1 cellular context compared by ENCODE assay signal in the genomic region with DNA sequence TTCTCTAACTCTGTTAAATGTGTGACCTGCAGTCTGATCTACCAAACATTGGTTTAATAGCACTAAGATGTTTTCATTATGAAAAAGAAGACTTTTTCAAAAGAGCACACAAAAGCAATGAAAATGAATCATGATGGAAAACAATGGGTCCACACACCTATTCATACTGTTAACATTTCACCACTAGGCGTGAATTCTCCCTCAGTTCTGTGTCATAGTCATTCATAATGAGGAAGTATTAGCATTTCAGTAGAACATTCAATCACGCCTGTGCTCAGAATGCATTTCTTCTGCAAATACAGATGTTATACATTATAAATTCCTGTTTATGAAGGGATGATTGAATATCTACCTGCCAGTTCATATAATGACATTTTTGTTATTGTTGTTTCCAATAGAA.
TF ChIP-seq lines count a peak whose summit lies in the region.

No MANE protein-coding gene starts in this region.

TF ChIP-seq in GM12878, 131 proteins besides CTCF, POLR2A, EP300 and RAD21:
- no peak for TF ChIP-seq NFIC (IDR thresholded peaks at IDR 0.05; ENCODE audit: low read depth, low read length)
- no peak for TF ChIP-seq KLF5 (IDR thresholded peaks at IDR 0.05; ENCODE audit: partially characterized antibody)
- no peak for TF ChIP-seq PAX8 (IDR thresholded peaks at IDR 0.05)
- TF ChIP-seq NFXL1 (IDR thresholded peaks at IDR 0.05; ENCODE audit: borderline replicate concordance) = no peak
- TF ChIP-seq ETV6 (conservative IDR thresholded peaks at IDR 0.05 in 1 of 2, IDR thresholded peaks at IDR 0.05 in 1 of 2; ENCODE audit: borderline replicate concordance in 1 of 2, low read depth in 1 of 2) = no peak
- no peak for TF ChIP-seq MEF2A (IDR thresholded peaks at IDR 0.05; ENCODE audit: insufficient read depth, low read depth, low read length)
- TF ChIP-seq TCF7 (IDR thresholded peaks at IDR 0.05; ENCODE audit: borderline replicate concordance) = no peak
- TF ChIP-seq NR2F1 (conservative IDR thresholded peaks at IDR 0.05) = no peak
- no peak for TF ChIP-seq JUND (IDR thresholded peaks at IDR 0.05; ENCODE audit: low read depth, low read length)
- TF ChIP-seq SIX5 (IDR thresholded peaks at IDR 0.05; ENCODE audit: low read depth, low read length, severe bottlenecking) = no peak
- TF ChIP-seq YY1 (IDR thresholded peaks at IDR 0.05; ENCODE audit: low read depth, low read length) = no peak
- TF ChIP-seq TCF12 (IDR thresholded peaks at IDR 0.05; ENCODE audit: low read depth, low read length) = no peak
- TF ChIP-seq IRF4 (IDR thresholded peaks at IDR 0.05; ENCODE audit: low read depth, low read length) = no peak
- no peak for TF ChIP-seq PAX5 (IDR thresholded peaks at IDR 0.05; ENCODE audit: borderline replicate concordance, low read depth, low read length)
- TF ChIP-seq ATF7 (IDR thresholded peaks at IDR 0.05; ENCODE audit: low read depth) = no peak
- TF ChIP-seq CEBPB (IDR thresholded peaks at IDR 0.05; ENCODE audit: borderline replicate concordance in 1 of 2, low read depth in 2 of 2, low read length in 2 of 2) = no peak
- TF ChIP-seq, protein P1, sequence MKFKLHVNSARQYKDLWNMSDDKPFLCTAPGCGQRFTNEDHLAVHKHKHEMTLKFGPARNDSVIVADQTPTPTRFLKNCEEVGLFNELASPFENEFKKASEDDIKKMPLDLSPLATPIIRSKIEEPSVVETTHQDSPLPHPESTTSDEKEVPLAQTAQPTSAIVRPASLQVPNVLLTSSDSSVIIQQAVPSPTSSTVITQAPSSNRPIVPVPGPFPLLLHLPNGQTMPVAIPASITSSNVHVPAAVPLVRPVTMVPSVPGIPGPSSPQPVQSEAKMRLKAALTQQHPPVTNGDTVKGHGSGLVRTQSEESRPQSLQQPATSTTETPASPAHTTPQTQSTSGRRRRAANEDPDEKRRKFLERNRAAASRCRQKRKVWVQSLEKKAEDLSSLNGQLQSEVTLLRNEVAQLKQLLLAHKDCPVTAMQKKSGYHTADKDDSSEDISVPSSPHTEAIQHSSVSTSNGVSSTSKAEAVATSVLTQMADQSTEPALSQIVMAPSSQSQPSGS (IDR thresholded peaks at IDR 0.05; ENCODE audit: low read length) = no peak
- TF ChIP-seq, protein P2, sequence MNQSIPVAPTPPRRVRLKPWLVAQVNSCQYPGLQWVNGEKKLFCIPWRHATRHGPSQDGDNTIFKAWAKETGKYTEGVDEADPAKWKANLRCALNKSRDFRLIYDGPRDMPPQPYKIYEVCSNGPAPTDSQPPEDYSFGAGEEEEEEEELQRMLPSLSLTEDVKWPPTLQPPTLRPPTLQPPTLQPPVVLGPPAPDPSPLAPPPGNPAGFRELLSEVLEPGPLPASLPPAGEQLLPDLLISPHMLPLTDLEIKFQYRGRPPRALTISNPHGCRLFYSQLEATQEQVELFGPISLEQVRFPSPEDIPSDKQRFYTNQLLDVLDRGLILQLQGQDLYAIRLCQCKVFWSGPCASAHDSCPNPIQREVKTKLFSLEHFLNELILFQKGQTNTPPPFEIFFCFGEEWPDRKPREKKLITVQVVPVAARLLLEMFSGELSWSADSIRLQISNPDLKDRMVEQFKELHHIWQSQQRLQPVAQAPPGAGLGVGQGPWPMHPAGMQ (IDR thresholded peaks at IDR 0.05; ENCODE audit: borderline replicate concordance) = no peak
- TF ChIP-seq, protein P3, sequence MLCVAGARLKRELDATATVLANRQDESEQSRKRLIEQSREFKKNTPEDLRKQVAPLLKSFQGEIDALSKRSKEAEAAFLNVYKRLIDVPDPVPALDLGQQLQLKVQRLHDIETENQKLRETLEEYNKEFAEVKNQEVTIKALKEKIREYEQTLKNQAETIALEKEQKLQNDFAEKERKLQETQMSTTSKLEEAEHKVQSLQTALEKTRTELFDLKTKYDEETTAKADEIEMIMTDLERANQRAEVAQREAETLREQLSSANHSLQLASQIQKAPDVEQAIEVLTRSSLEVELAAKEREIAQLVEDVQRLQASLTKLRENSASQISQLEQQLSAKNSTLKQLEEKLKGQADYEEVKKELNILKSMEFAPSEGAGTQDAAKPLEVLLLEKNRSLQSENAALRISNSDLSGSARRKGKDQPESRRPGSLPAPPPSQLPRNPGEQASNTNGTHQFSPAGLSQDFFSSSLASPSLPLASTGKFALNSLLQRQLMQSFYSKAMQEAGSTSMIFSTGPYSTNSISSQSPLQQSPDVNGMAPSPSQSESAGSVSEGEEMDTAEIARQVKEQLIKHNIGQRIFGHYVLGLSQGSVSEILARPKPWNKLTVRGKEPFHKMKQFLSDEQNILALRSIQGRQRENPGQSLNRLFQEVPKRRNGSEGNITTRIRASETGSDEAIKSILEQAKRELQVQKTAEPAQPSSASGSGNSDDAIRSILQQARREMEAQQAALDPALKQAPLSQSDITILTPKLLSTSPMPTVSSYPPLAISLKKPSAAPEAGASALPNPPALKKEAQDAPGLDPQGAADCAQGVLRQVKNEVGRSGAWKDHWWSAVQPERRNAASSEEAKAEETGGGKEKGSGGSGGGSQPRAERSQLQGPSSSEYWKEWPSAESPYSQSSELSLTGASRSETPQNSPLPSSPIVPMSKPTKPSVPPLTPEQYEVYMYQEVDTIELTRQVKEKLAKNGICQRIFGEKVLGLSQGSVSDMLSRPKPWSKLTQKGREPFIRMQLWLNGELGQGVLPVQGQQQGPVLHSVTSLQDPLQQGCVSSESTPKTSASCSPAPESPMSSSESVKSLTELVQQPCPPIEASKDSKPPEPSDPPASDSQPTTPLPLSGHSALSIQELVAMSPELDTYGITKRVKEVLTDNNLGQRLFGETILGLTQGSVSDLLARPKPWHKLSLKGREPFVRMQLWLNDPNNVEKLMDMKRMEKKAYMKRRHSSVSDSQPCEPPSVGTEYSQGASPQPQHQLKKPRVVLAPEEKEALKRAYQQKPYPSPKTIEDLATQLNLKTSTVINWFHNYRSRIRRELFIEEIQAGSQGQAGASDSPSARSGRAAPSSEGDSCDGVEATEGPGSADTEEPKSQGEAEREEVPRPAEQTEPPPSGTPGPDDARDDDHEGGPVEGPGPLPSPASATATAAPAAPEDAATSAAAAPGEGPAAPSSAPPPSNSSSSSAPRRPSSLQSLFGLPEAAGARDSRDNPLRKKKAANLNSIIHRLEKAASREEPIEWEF (IDR thresholded peaks at IDR 0.05; ENCODE audit: insufficient replicate concordance, low read depth, low read length) = no peak
